Comparison of ENCODE assay signal across 12 cellular contexts in the genomic region with DNA sequence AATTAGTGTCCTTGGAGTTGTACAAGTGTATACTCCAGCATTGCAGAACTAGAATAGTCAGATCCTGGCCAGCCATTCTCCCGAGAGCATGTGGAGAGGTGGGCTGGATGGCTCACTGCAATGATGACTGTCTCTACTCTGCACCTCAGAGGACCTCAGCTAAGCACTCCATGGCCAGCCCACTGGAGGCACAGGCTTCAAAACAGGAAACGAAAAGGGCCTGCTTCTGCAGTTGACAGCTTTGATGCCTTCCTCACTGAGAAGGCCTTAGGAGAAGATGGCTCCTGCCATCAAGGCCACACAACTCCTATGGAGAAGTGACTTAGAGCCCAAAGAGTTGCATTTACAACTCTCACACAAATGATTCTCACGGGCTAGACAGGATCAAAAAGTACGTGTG. TPM values are rescaled to one million over a fixed set of nuclear protein-coding genes. Genes with fewer than 3 reads are reported as not detected.
DNase-seq lines count a peak whose midpoint lies in the region; ATAC-seq and TF ChIP-seq lines count a peak whose summit lies in the region.
"Had no signal": no experiment of that assay in that cellular context is flagged by ENCODE, and none has a peak within 500 bp of the region (broad histone marks: within the 10 kb centered on the region; RNA-seq: fewer than 3 reads in every experiment).

No MANE protein-coding gene starts in this region.

- ATAC-seq in activated T-cell treated with anti-CD3 and anti-CD28 coated beads, Interleukin-2, amount 50 U/mL, for 4 hours = peak; percentile 62 to 74
- peak; percentile 56 for ATAC-seq in activated naive CD8-positive, alpha-beta T cell treated with anti-CD3 and anti-CD28 coated beads, Interleukin-2, amount 50 U/mL, for 24 hours
- peak; percentile 56 for ATAC-seq in stimulated activated naive CD8-positive, alpha-beta T cell treated with anti-CD3 and anti-CD28 coated beads, Interleukin-15, amount 100 ng/mL, for 72 hours
- ATAC-seq: HCT116 had no signal

- H3K27ac Mint-ChIP-seq in activated naive CD8-positive, alpha-beta T cell treated with anti-CD3 and anti-CD28 coated beads, Interleukin-2, amount 50 U/mL, for 24 hours = peak overlapping the region; percentile 76
- H3K27ac Mint-ChIP-seq in stimulated activated naive CD8-positive, alpha-beta T cell treated with anti-CD3 and anti-CD28 coated beads, Interleukin-15, amount 100 ng/mL, for 72 hours = peak overlapping the region; percentile 97

- peaks cover 0 to 22% (median 3%) of the 10 kb centered on the region in 4 donors for H3K4me1 ChIP-seq in Peyer's patch
- no peaks in the 10 kb centered on the region for H3K4me1 ChIP-seq in testis
- H3K4me1 ChIP-seq: parathyroid adenoma had no signal

- H3K9me3 Mint-ChIP-seq in activated T-cell treated with anti-CD3 and anti-CD28 coated beads, Interleukin-2, amount 50 U/mL, for 4 hours = no peaks in the 10 kb centered on the region
- H3K9me3 Mint-ChIP-seq in activated naive CD8-positive, alpha-beta T cell treated with anti-CD3 and anti-CD28 coated beads, Interleukin-2, amount 50 U/mL, for 24 hours = no peaks in the 10 kb centered on the region
- H3K9me3 Mint-ChIP-seq in stimulated activated naive CD8-positive, alpha-beta T cell treated with anti-CD3 and anti-CD28 coated beads, Interleukin-15, amount 100 ng/mL, for 72 hours = no peaks in the 10 kb centered on the region

- no peaks in the 10 kb centered on the region for H3K36me3 Mint-ChIP-seq in activated T-cell treated with anti-CD3 and anti-CD28 coated beads, Interleukin-2, amount 50 U/mL, for 4 hours (ENCODE audit: insufficient read depth)
- no peaks in the 10 kb centered on the region for H3K36me3 Mint-ChIP-seq in activated naive CD8-positive, alpha-beta T cell treated with anti-CD3 and anti-CD28 coated beads, Interleukin-2, amount 50 U/mL, for 24 hours (ENCODE audit: low read depth)

- H3K9me3 ChIP-seq in Peyer's patch (no peaks in the 10 kb centered on the region), testis (no peaks in the 10 kb centered on the region)

- H3K27me3 ChIP-seq in Peyer's patch = no peaks in the 10 kb centered on the region
- H3K27me3 ChIP-seq in testis = no peaks in the 10 kb centered on the region

- H3K27ac ChIP-seq in Peyer's patch (peak overlapping the region in 3 of 4 donors; percentile 50 to 71 (median 51)), testis (no peak overlapping the region)
- H3K27ac ChIP-seq: parathyroid adenoma had no signal

- no peaks in the 10 kb centered on the region for H3K27me3 Mint-ChIP-seq in activated T-cell treated with anti-CD3 and anti-CD28 coated beads, Interleukin-2, amount 50 U/mL, for 4 hours (ENCODE audit: low read depth)
- no peaks in the 10 kb centered on the region for H3K27me3 Mint-ChIP-seq in activated naive CD8-positive, alpha-beta T cell treated with anti-CD3 and anti-CD28 coated beads, Interleukin-2, amount 50 U/mL, for 24 hours
- no peaks in the 10 kb centered on the region for H3K27me3 Mint-ChIP-seq in stimulated activated naive CD8-positive, alpha-beta T cell treated with anti-CD3 and anti-CD28 coated beads, Interleukin-15, amount 100 ng/mL, for 72 hours

- peaks cover 37% of the 10 kb centered on the region for H3K4me1 Mint-ChIP-seq in activated T-cell treated with anti-CD3 and anti-CD28 coated beads, Interleukin-2, amount 50 U/mL, for 4 hours (ENCODE audit: low read depth)
- H3K4me1 Mint-ChIP-seq in activated naive CD8-positive, alpha-beta T cell treated with anti-CD3 and anti-CD28 coated beads, Interleukin-2, amount 50 U/mL, for 24 hours = peaks cover 45% of the 10 kb centered on the region
- peaks cover 46% of the 10 kb centered on the region for H3K4me1 Mint-ChIP-seq in stimulated activated naive CD8-positive, alpha-beta T cell treated with anti-CD3 and anti-CD28 coated beads, Interleukin-15, amount 100 ng/mL, for 72 hours

- TF ChIP-seq CTCF in Peyer's patch (IDR thresholded peaks at IDR 0.05) = no peak
- no peak for TF ChIP-seq CTCF in testis (IDR thresholded peaks at IDR 0.05)

- H3K36me3 ChIP-seq in Peyer's patch (no peaks in the 10 kb centered on the region), testis (ENCODE audit: low read depth, missing control alignments) (no peaks in the 10 kb centered on the region)

- no peak overlapping the region for H3K4me3 Mint-ChIP-seq in activated T-cell treated with anti-CD3 and anti-CD28 coated beads, Interleukin-2, amount 50 U/mL, for 4 hours
- H3K4me3 Mint-ChIP-seq in activated naive CD8-positive, alpha-beta T cell treated with anti-CD3 and anti-CD28 coated beads, Interleukin-2, amount 50 U/mL, for 24 hours = no peak overlapping the region
- peak overlapping the region; percentile 55 to 63 for H3K4me3 Mint-ChIP-seq in stimulated activated naive CD8-positive, alpha-beta T cell treated with anti-CD3 and anti-CD28 coated beads, Interleukin-15, amount 100 ng/mL, for 72 hours

- H3K4me3 ChIP-seq in Peyer's patch (no peak overlapping the region), testis (no peak overlapping the region)

- TF ChIP-seq POLR2A in Peyer's patch (IDR thresholded peaks at IDR 0.05) = no peak
- no peak for TF ChIP-seq POLR2A in testis (IDR thresholded peaks at IDR 0.05)

- intact Hi-C loops in testis (cut with DNase I; ENCODE audit: low total_unique reads) = no loop called here

- WGBS in testis, 2 donors = 81 to 94% methylated on average over 4 of the region's 4 CpGs

- no peak for DNase-seq in activated T-cell treated with anti-CD3 and anti-CD28 coated beads, Interleukin-2, amount 50 U/mL, for 4 hours
- DNase-seq in activated T-cell treated with anti-CD3 and anti-CD28 coated beads for 4 hours (no peak), Peyer's patch (peak in 2 of 3 donors; percentile 54 to 61), ecto neural progenitor cell (ENCODE audit: low spot score) (no peak), testis (no peak), NCI-H1092 (lab: John Stamatoyannopoulos, UW) (no peak)
- no peak for DNase-seq in activated naive CD8-positive, alpha-beta T cell treated with anti-CD3 and anti-CD28 coated beads, Interleukin-2, amount 50 U/mL, for 24 hours
- DNase-seq in stimulated activated naive CD8-positive, alpha-beta T cell treated with anti-CD3 and anti-CD28 coated beads, Interleukin-15, amount 100 ng/mL, for 72 hours = peak in 1 of 2 donors; percentile 30
- DNase-seq: DMS79, Right ventricle myocardium superior had no signal

RNA-seq across cellular contexts. Expression of gene POLD4, which starts 9.1 kb away (rescaled TPM):
- total RNA-seq in activated T-cell treated with anti-CD3 and anti-CD28 coated beads, Interleukin-2, amount 50 U/mL, for 4 hours = 10 to 100 TPM; 16.4 to 23.8 (median 22.0) TPM
- total RNA-seq in Peyer's patch (100 to 1,000 TPM in 3 of 4 donors, 10 to 100 TPM in 1; 74.3 to 329 (median 272) TPM), testis (10 to 100 TPM; 53.8 to 59.1 TPM)
- 54.6 TPM for polyA plus RNA-seq in testis (ENCODE audit: insufficient read depth, low read depth, low replicate concordance)

RNA-seq across cellular contexts. Expression of gene CLCF1, which starts 29.1 kb away (rescaled TPM):
- total RNA-seq in activated T-cell treated with anti-CD3 and anti-CD28 coated beads, Interleukin-2, amount 50 U/mL, for 4 hours = 1 to 10 TPM in 2 of 3 donors, under 1 TPM in 1; 0.56 to 1.5 (median 1.4) TPM
- total RNA-seq in Peyer's patch = 10 to 100 TPM in 2 of 4 donors, 1 to 10 TPM in 2; 1.2 to 14.9 (median 7.5) TPM
- total RNA-seq in testis = 1 to 10 TPM; 3.7 to 6.8 TPM
- polyA plus RNA-seq in testis (ENCODE audit: insufficient read depth, low read depth, low replicate concordance) = 2.7 TPM

RNA-seq across cellular contexts. Expression of gene SSH3, which starts 40.9 kb away (rescaled TPM):
- 1 to 10 TPM; 4.8 to 7.2 (median 6.6) TPM for total RNA-seq in activated T-cell treated with anti-CD3 and anti-CD28 coated beads, Interleukin-2, amount 50 U/mL, for 4 hours
- total RNA-seq in Peyer's patch (100 to 1,000 TPM in 2 of 4 donors, 10 to 100 TPM in 2; 55.9 to 128 (median 99.9) TPM), testis (1 to 10 TPM; 6.9 to 9.8 TPM)
- polyA plus RNA-seq in testis (ENCODE audit: insufficient read depth, low read depth, low replicate concordance) = 8.6 TPM

RNA-seq across cellular contexts. Expression of gene RAD9A, which starts 47.5 kb away (rescaled TPM):
- total RNA-seq in activated T-cell treated with anti-CD3 and anti-CD28 coated beads, Interleukin-2, amount 50 U/mL, for 4 hours = 10 to 100 TPM; 36.2 to 40.0 (median 36.2) TPM
- total RNA-seq in Peyer's patch (10 to 100 TPM; 37.0 to 73.4 (median 61.6) TPM), testis (10 to 100 TPM; 35.8 to 46.2 TPM)
- 25.7 TPM for polyA plus RNA-seq in testis (ENCODE audit: insufficient read depth, low read depth, low replicate concordance)

RNA-seq across cellular contexts. Expression of gene ANKRD13D, which starts 55.2 kb away (rescaled TPM):
- 10 to 100 TPM; 67.7 to 75.4 (median 69.8) TPM for total RNA-seq in activated T-cell treated with anti-CD3 and anti-CD28 coated beads, Interleukin-2, amount 50 U/mL, for 4 hours
- total RNA-seq in Peyer's patch (10 to 100 TPM; 25.4 to 97.4 (median 41.5) TPM), testis (10 to 100 TPM; 66.2 to 73.3 TPM)
- 32.8 TPM for polyA plus RNA-seq in testis (ENCODE audit: insufficient read depth, low read depth, low replicate concordance)

Comparison
In these comparisons a context has a peak if more than half of its experiments do, and no peak if none do; other contexts are left out.
1. DNase-seq: peak in Peyer's patch (2 of 3); none in activated T-cell treated with anti-CD3 and anti-CD28 coated beads, Interleukin-2, amount 50 U/mL, for 4 hours (single experiment), activated T-cell treated with anti-CD3 and anti-CD28 coated beads for 4 hours (single experiment), activated naive CD8-positive, alpha-beta T cell treated with anti-CD3 and anti-CD28 coated beads, Interleukin-2, amount 50 U/mL, for 24 hours (single experiment), ecto neural progenitor cell (single experiment), testis (single experiment) and NCI-H1092 (single experiment).
2. H3K4me3 Mint-ChIP-seq: peak in stimulated activated naive CD8-positive, alpha-beta T cell treated with anti-CD3 and anti-CD28 coated beads, Interleukin-15, amount 100 ng/mL, for 72 hours (2 of 2); none in activated T-cell treated with anti-CD3 and anti-CD28 coated beads, Interleukin-2, amount 50 U/mL, for 4 hours (single experiment) and activated naive CD8-positive, alpha-beta T cell treated with anti-CD3 and anti-CD28 coated beads, Interleukin-2, amount 50 U/mL, for 24 hours (single experiment).
3. H3K27ac ChIP-seq: peak in Peyer's patch (3 of 4); none in testis (0 of 2).
4. RNA of gene SSH3, which starts 40.9 kb away (total RNA-seq): 55.9 to 128 TPM in Peyer's patch; 6.9 to 9.8 TPM in testis and 4.8 to 7.2 TPM in activated T-cell treated with anti-CD3 and anti-CD28 coated beads, Interleukin-2, amount 50 U/mL, for 4 hours; every median in the first group is over 4 times any median in the second.
5. Peak in every context shown above with its lines, with median percentiles within 50 percentile points of each other: ATAC-seq.